In the genomic region with DNA sequence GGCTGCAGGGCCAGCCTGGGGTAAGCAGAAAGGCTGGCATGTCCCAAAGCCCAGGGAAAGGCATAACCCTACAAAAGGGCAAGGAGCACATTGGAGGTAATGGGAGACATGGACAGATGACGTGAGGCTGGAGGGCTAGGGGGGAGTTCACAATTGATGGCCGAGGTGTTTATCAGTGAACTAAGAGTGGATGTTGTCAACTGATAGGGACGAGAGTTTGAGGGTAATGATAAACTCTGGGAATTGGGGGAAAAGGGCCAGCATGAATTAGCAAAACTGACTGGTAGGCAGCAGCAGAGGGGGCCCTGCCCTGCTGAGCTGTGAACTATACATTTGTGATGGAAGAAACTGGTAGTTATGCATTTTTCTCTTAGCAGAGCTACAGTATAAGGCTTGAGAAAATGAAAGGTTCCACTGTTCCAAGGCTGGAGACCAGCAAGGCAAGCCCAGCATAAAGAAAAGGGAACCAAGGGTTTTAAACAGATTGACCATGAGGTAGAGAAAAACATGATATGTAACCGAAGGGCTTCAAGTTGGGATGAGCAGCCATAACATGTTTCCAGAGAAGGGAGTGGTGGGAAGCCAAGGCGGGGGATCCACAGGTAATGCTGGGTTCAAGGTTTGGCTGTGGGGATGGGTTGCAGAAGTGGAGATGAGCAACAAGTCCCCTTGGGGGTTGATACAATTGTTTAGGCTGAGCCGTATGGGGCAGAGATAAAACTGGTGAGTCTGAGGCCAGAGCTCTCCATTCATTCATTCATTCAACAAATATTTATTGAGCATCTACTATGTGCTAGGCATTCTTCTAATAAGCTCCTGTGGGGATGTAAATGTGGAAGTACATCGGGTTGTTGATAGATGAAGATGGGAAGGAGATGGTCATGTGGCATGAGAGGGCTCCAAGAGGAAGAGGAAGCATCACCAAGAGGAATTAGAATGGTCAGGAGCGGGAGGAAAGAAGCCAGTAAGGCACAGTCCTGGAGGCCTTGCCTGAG, we compare ENCODE assay signal across 23 cellular contexts.
DNase-seq lines count a peak whose midpoint lies in the region; ATAC-seq and TF ChIP-seq lines count a peak whose summit lies in the region.
"Had no signal": no experiment of that assay in that cellular context is flagged by ENCODE, and none has a peak within 500 bp of the region (broad histone marks: within the 10 kb centered on the region; RNA-seq: fewer than 3 reads in every experiment).

No MANE protein-coding gene starts in this region.

- intact Hi-C loops in head of caudate nucleus (cut with DNase I), result no loop called here
- intact Hi-C loops in colonic mucosa (cut with DNase I), result no loop called here

- no peak for DNase-seq in activated naive CD8-positive, alpha-beta T cell treated with anti-CD3 and anti-CD28 coated beads, Interleukin-2, amount 10 ng/mL, durations not matched to agents 7 days and 5 days
- no peak for DNase-seq in activated naive CD8-positive, alpha-beta T cell treated with anti-CD3 and anti-CD28 coated beads, Interleukin-2, amount 50 U/mL, for 24 hours
- DNase-seq in MV-4-11 (lab: John Stamatoyannopoulos, UW), result peak; percentile 15
- no peak for DNase-seq in central memory CD8-positive, alpha-beta T cell (ENCODE audit: low spot score in 2 of 2)
- no peak for DNase-seq in neuronal stem cell (ENCODE audit: low spot score)
- DNase-seq in head of caudate nucleus, result no peak
- no peak for DNase-seq in activated T-cell treated with anti-CD3 and anti-CD28 coated beads, Interleukin-2, amount 50 U/mL, for 48 hours
- no peak for DNase-seq in colonic mucosa
- DNase-seq: DMS53; foreskin fibroblast; GDM1; midbrain; NCI-H1417 treated with DMSO at 0.1 percent for 48 hours; NCI-H510A treated with DMSO at 0.1 percent for 48 hours; stimulated activated CD4-positive, alpha-beta T cell treated with anti-CD3 and anti-CD28 coated beads, Interleukin-2, amount 100 ng/mL, for 48 hours; stimulated activated naive CD8-positive, alpha-beta T cell treated with anti-CD3 and anti-CD28 coated beads, Interleukin-15, amount 100 ng/mL, for 72 hours; T1000 had no signal

- H2AK5ac ChIP-seq in neuronal stem cell (ENCODE audit: low read depth, low read length), result peak overlapping the region; percentile 27

- H4K91ac ChIP-seq in neuronal stem cell (ENCODE audit: low read depth, low read length, poor library complexity), result no peak overlapping the region

- no peak for TF ChIP-seq CTCF in colonic mucosa (IDR thresholded peaks at IDR 0.05)

- H3K9me3 Mint-ChIP-seq in activated naive CD8-positive, alpha-beta T cell treated with anti-CD3 and anti-CD28 coated beads, Interleukin-2, amount 10 ng/mL, durations not matched to agents 7 days and 5 days, result peaks cover 2% of the 10 kb centered on the region
- no peaks in the 10 kb centered on the region for H3K9me3 Mint-ChIP-seq in activated naive CD8-positive, alpha-beta T cell treated with anti-CD3 and anti-CD28 coated beads, Interleukin-2, amount 50 U/mL, for 24 hours
- H3K9me3 Mint-ChIP-seq in central memory CD8-positive, alpha-beta T cell, result no peaks in the 10 kb centered on the region
- H3K9me3 Mint-ChIP-seq: stimulated activated naive CD8-positive, alpha-beta T cell treated with anti-CD3 and anti-CD28 coated beads, Interleukin-15, amount 100 ng/mL, for 72 hours had no signal

- H3K18ac ChIP-seq in neuronal stem cell (ENCODE audit: low read length), result no peak overlapping the region

- no peak overlapping the region for H4K8ac ChIP-seq in neuronal stem cell (ENCODE audit: low read depth, low read length)

- H3K4me2 ChIP-seq in neuronal stem cell (ENCODE audit: insufficient read depth, low read length, poor library complexity, severe bottlenecking), result no peak overlapping the region
- H3K4me2 ChIP-seq: smooth muscle cell had no signal

- H3K23ac ChIP-seq in neuronal stem cell (ENCODE audit: low read depth, low read length, poor library complexity), result no peak overlapping the region

- peak overlapping the region; percentile 96 for H3K27ac Mint-ChIP-seq in activated naive CD8-positive, alpha-beta T cell treated with anti-CD3 and anti-CD28 coated beads, Interleukin-2, amount 10 ng/mL, durations not matched to agents 7 days and 5 days
- no peak overlapping the region for H3K27ac Mint-ChIP-seq in activated naive CD8-positive, alpha-beta T cell treated with anti-CD3 and anti-CD28 coated beads, Interleukin-2, amount 50 U/mL, for 24 hours
- peak overlapping the region; percentile 1 for H3K27ac Mint-ChIP-seq in central memory CD8-positive, alpha-beta T cell (ENCODE audit: low read depth)
- H3K27ac Mint-ChIP-seq: stimulated activated naive CD8-positive, alpha-beta T cell treated with anti-CD3 and anti-CD28 coated beads, Interleukin-15, amount 100 ng/mL, for 72 hours had no signal

- POLR2A ChIA-PET in activated naive CD8-positive, alpha-beta T cell treated with anti-CD3 and anti-CD28 coated beads, Interleukin-2, amount 10 ng/mL, durations not matched to agents 7 days and 5 days (lab: Charles Lee), result interaction anchor here (1.2 to 5.0 kb wide), 3 partner anchors 7 to 13 kb away, joined by 3 to 76 read pairs (median 59); no protein-coding TSS in a partner anchor

- no peaks in the 10 kb centered on the region for H3K79me1 ChIP-seq in neuronal stem cell (ENCODE audit: low read depth, low read length)

- no peak overlapping the region for H2AFZ ChIP-seq in neuronal stem cell (ENCODE audit: low read length)

- H3K4me3 ChIP-seq in neuronal stem cell (ENCODE audit: low read length in 2 of 2) (no peak overlapping the region), colonic mucosa (no peak overlapping the region)
- H3K4me3 ChIP-seq: SJSA1, smooth muscle cell, tibial nerve had no signal

- H3K9ac ChIP-seq in neuronal stem cell (ENCODE audit: low read depth, low read length, poor library complexity) (no peak overlapping the region), colonic mucosa (ENCODE audit: low read depth in 2 of 2, low read length in 2 of 2) (no peak overlapping the region)

- H3K27me3 ChIP-seq in neuronal stem cell (ENCODE audit: control insufficient read depth in 3 of 3, insufficient read depth in 3 of 3, low read depth in 1 of 3, low read length in 3 of 3), result peaks cover 0 to 7% (median 0%) of the 10 kb centered on the region in 3 experiments
- H3K27me3 ChIP-seq in colonic mucosa, result no peaks in the 10 kb centered on the region

- no peaks in the 10 kb centered on the region for H3K36me3 ChIP-seq in neuronal stem cell (replicated peaks in 1 of 2; ENCODE audit: control insufficient read depth in 2 of 2, insufficient read depth in 2 of 2, low read length in 2 of 2)
- no peaks in the 10 kb centered on the region for H3K36me3 ChIP-seq in colonic mucosa
- H3K36me3 ChIP-seq: SJSA1, tibial nerve had no signal

- H2BK5ac ChIP-seq in neuronal stem cell (ENCODE audit: low read length), result no peak overlapping the region

- ATAC-seq in activated naive CD8-positive, alpha-beta T cell treated with anti-CD3 and anti-CD28 coated beads, Interleukin-2, amount 10 ng/mL, durations not matched to agents 7 days and 5 days (ENCODE audit: low read depth), result no peak
- no peak for ATAC-seq in activated naive CD8-positive, alpha-beta T cell treated with anti-CD3 and anti-CD28 coated beads, Interleukin-2, amount 50 U/mL, for 24 hours
- ATAC-seq in central memory CD8-positive, alpha-beta T cell (replicated peaks; ENCODE audit: extremely low read depth, poor library complexity, severe bottlenecking), result no peak
- ATAC-seq: HepG2; left lobe of liver; stimulated activated naive CD8-positive, alpha-beta T cell treated with anti-CD3 and anti-CD28 coated beads, Interleukin-15, amount 100 ng/mL, for 72 hours had no signal

- peak overlapping the region; percentile 43 for H3K4me3 Mint-ChIP-seq in activated naive CD8-positive, alpha-beta T cell treated with anti-CD3 and anti-CD28 coated beads, Interleukin-2, amount 10 ng/mL, durations not matched to agents 7 days and 5 days
- no peak overlapping the region for H3K4me3 Mint-ChIP-seq in activated naive CD8-positive, alpha-beta T cell treated with anti-CD3 and anti-CD28 coated beads, Interleukin-2, amount 50 U/mL, for 24 hours
- no peak overlapping the region for H3K4me3 Mint-ChIP-seq in central memory CD8-positive, alpha-beta T cell

- H3K4me1 ChIP-seq in neuronal stem cell (ENCODE audit: control insufficient read depth in 2 of 2, insufficient read depth in 1 of 2, low read depth in 1 of 2, low read length in 2 of 2), result peaks cover 10 to 23% of the 10 kb centered on the region in 2 donors
- H3K4me1 ChIP-seq in colonic mucosa, result peaks cover 4% of the 10 kb centered on the region
- H3K4me1 ChIP-seq: SJSA1, tibial nerve had no signal

- peaks cover 11% of the 10 kb centered on the region for H3K36me3 Mint-ChIP-seq in activated naive CD8-positive, alpha-beta T cell treated with anti-CD3 and anti-CD28 coated beads, Interleukin-2, amount 10 ng/mL, durations not matched to agents 7 days and 5 days
- no peaks in the 10 kb centered on the region for H3K36me3 Mint-ChIP-seq in activated naive CD8-positive, alpha-beta T cell treated with anti-CD3 and anti-CD28 coated beads, Interleukin-2, amount 50 U/mL, for 24 hours (ENCODE audit: low read depth)
- H3K36me3 Mint-ChIP-seq in central memory CD8-positive, alpha-beta T cell (ENCODE audit: insufficient read depth), result peaks cover 3% of the 10 kb centered on the region

- H2BK120ac ChIP-seq in neuronal stem cell (ENCODE audit: low read depth, low read length), result no peak overlapping the region

- peaks cover 68% of the 10 kb centered on the region for H3K4me1 Mint-ChIP-seq in activated naive CD8-positive, alpha-beta T cell treated with anti-CD3 and anti-CD28 coated beads, Interleukin-2, amount 10 ng/mL, durations not matched to agents 7 days and 5 days
- H3K4me1 Mint-ChIP-seq in activated naive CD8-positive, alpha-beta T cell treated with anti-CD3 and anti-CD28 coated beads, Interleukin-2, amount 50 U/mL, for 24 hours, result peaks cover 48% of the 10 kb centered on the region
- H3K4me1 Mint-ChIP-seq in central memory CD8-positive, alpha-beta T cell, result peaks cover 59% of the 10 kb centered on the region

- no CpG with 5 or more reads among the region's 8 CpGs for WGBS in neuronal stem cell (ENCODE audit: extremely low coverage in 2 of 2, insufficient read length in 2 of 2, insufficient replicate concordance in 1 of 2), 2 donors

- no peak overlapping the region for H3K4ac ChIP-seq in neuronal stem cell (ENCODE audit: low read length)

- H3K14ac ChIP-seq in neuronal stem cell (ENCODE audit: low read length), result no peak overlapping the region

- H3K27ac ChIP-seq in neuronal stem cell (replicated peaks; ENCODE audit: low read length) (no peak overlapping the region), colonic mucosa (no peak overlapping the region)
- H3K27ac ChIP-seq: HL-60, SJSA1, tibial nerve had no signal

- H3K9me3 ChIP-seq in neuronal stem cell (replicated peaks in 1 of 2; ENCODE audit: control insufficient read depth in 2 of 2, insufficient read depth in 1 of 2, low read depth in 1 of 2, low read length in 2 of 2) (no peaks in the 10 kb centered on the region), colonic mucosa (no peaks in the 10 kb centered on the region)
- H3K9me3 ChIP-seq: SJSA1, tibial nerve had no signal

- H2BK12ac ChIP-seq in neuronal stem cell (ENCODE audit: low read length), result no peak overlapping the region

- peaks cover 2% of the 10 kb centered on the region for H3K27me3 Mint-ChIP-seq in activated naive CD8-positive, alpha-beta T cell treated with anti-CD3 and anti-CD28 coated beads, Interleukin-2, amount 10 ng/mL, durations not matched to agents 7 days and 5 days
- H3K27me3 Mint-ChIP-seq in activated naive CD8-positive, alpha-beta T cell treated with anti-CD3 and anti-CD28 coated beads, Interleukin-2, amount 50 U/mL, for 24 hours, result peaks cover 5% of the 10 kb centered on the region
- peaks cover 7% of the 10 kb centered on the region for H3K27me3 Mint-ChIP-seq in central memory CD8-positive, alpha-beta T cell

- no peak overlapping the region for H2BK15ac ChIP-seq in neuronal stem cell (ENCODE audit: low read length)
